8 cellular contexts compared by ENCODE assay signal in genomic region chr9:123401879-123402513, GRCh38. TPM values are rescaled to one million over a fixed set of nuclear protein-coding genes. Genes with fewer than 3 reads are reported as not detected.
DNase-seq lines count a peak whose midpoint lies in the region; ATAC-seq and TF ChIP-seq lines count a peak whose summit lies in the region.

No MANE protein-coding gene starts in this region.

- H3K4me3 ChIP-seq in uterus: no peak overlapping the region

- no peaks in the 10 kb centered on the region for H3K4me1 Mint-ChIP-seq in MCF 10A (ENCODE audit: insufficient read depth, unreplicated experiment)
- no peaks in the 10 kb centered on the region for H3K4me1 Mint-ChIP-seq in T-helper 2 cell treated with Interferon-gamma antibody and Interleukin-4, amounts not matched to agents 5 μg/mL and 100 μg/mL, for 36 hours (ENCODE audit: low read depth)

- no peaks in the 10 kb centered on the region for H3K9me3 Mint-ChIP-seq in MCF 10A (ENCODE audit: unreplicated experiment)
- H3K9me3 Mint-ChIP-seq in T-helper 2 cell treated with Interferon-gamma antibody and Interleukin-4, amounts not matched to agents 5 μg/mL and 100 μg/mL, for 36 hours: no peaks in the 10 kb centered on the region

- H3K36me3 Mint-ChIP-seq in MCF 10A (ENCODE audit: insufficient read depth, unreplicated experiment): peaks cover 8% of the 10 kb centered on the region
- H3K36me3 Mint-ChIP-seq in T-helper 2 cell treated with Interferon-gamma antibody and Interleukin-4, amounts not matched to agents 5 μg/mL and 100 μg/mL, for 36 hours (ENCODE audit: low read depth): no peaks in the 10 kb centered on the region

- ATAC-seq in left colon (peak; percentile 88), HG03159 (IDR thresholded peaks at IDR 0.05; ENCODE audit: unreplicated experiment) (no peak)

- POLR2A ChIA-PET in MCF 10A (lab: Yijun Ruan, JAX): no interaction called here

- no peak overlapping the region for H3K27ac Mint-ChIP-seq in MCF 10A (ENCODE audit: low read depth, unreplicated experiment)
- H3K27ac Mint-ChIP-seq in T-helper 2 cell treated with Interferon-gamma antibody and Interleukin-4, amounts not matched to agents 5 μg/mL and 100 μg/mL, for 36 hours: no peak overlapping the region

- H3K4me3 Mint-ChIP-seq in MCF 10A (ENCODE audit: unreplicated experiment): no peak overlapping the region
- no peak overlapping the region for H3K4me3 Mint-ChIP-seq in T-helper 2 cell treated with Interferon-gamma antibody and Interleukin-4, amounts not matched to agents 5 μg/mL and 100 μg/mL, for 36 hours

- CTCF ChIA-PET in MCF 10A (lab: Yijun Ruan, JAX): interaction anchor here (0.8 to 1.1 kb wide), 2 partner anchors 42 to 849 kb away, joined by 3 read pairs; no protein-coding TSS in a partner anchor

- TF ChIP-seq CTCF in GM13976 (IDR thresholded peaks at IDR 0.05; ENCODE audit: borderline replicate concordance, control extremely low read depth, extremely low read depth, insufficient read depth, missing control alignments) (peak; percentile 49), MCF 10A (IDR thresholded peaks at IDR 0.05; ENCODE audit: unreplicated experiment) (peak; percentile 31), uterus (IDR thresholded peaks at IDR 0.05) (peak; percentile 34 to 51 (median 49))

- DNase-seq in AG20443 (ENCODE audit: low spot score) (peak; percentile 86), GM13976 (ENCODE audit: low spot score) (peak; percentile 75), NCI-H510A (lab: John Stamatoyannopoulos, UW) (peak; percentile 12), MCF 10A (ENCODE audit: unreplicated experiment) (peak; percentile 41), left colon (peak in 1 of 2 donors; percentile 31), uterus (no peak)
- DNase-seq in T-helper 2 cell treated with Interferon-gamma antibody and Interleukin-4, amounts not matched to agents 5 μg/mL and 100 μg/mL, for 36 hours (ENCODE audit: low spot score): no peak

- H3K4me1 ChIP-seq in uterus: no peaks in the 10 kb centered on the region

- H3K27me3 ChIP-seq in uterus: no peaks in the 10 kb centered on the region

- no peaks in the 10 kb centered on the region for H3K36me3 ChIP-seq in uterus

- H3K9me3 ChIP-seq in uterus: no peaks in the 10 kb centered on the region

- BruUV-seq in MCF 10A (replicated peaks; lab: Mats Ljungman, UMichigan): no TSS peak

- H3K27ac ChIP-seq in uterus: no peak overlapping the region

- no peaks in the 10 kb centered on the region for H3K27me3 Mint-ChIP-seq in MCF 10A (ENCODE audit: insufficient read depth, unreplicated experiment)
- no peaks in the 10 kb centered on the region for H3K27me3 Mint-ChIP-seq in T-helper 2 cell treated with Interferon-gamma antibody and Interleukin-4, amounts not matched to agents 5 μg/mL and 100 μg/mL, for 36 hours (ENCODE audit: low read depth)

- no peak for TF ChIP-seq POLR2A in uterus (IDR thresholded peaks at IDR 0.05)

- in situ Hi-C loops in GM13976 (cut with MboI; ENCODE audit: low sequenced_read_pairs, unreplicated experiment): no loop called here

- intact Hi-C loops in MCF 10A (cut with micrococcal nuclease) (no loop called here), left colon (cut with DNase I, micrococcal nuclease) (no loop called here), uterus (cut with DNase I; ENCODE audit: low total_unique reads) (no loop called here)

RNA-seq across cellular contexts. Expression of gene CRB2, which starts 46.0 kb away (rescaled TPM):
- total RNA-seq in MCF 10A (2022) (not detected in 2 replicates), left colon (1 to 10 TPM in 1 of 2 donors, under 1 TPM in 1; 0.92 to 1.1 TPM), uterus (10 to 100 TPM in 1 of 4 donors, 1 to 10 TPM in 3; 2.2 to 19.4 (median 3.1) TPM)

Comparison
In these comparisons a context has a peak if more than half of its experiments do, and no peak if none do; other contexts are left out.
1. DNase-seq: peak in AG20443 (single experiment), GM13976 (single experiment), NCI-H510A (single experiment) and MCF 10A (single experiment); none in uterus (0 of 2) and T-helper 2 cell treated with Interferon-gamma antibody and Interleukin-4, amounts not matched to agents 5 μg/mL and 100 μg/mL, for 36 hours (single experiment).
2. Peak in every context shown above with its lines, with median percentiles within 50 percentile points of each other: CTCF ChIP-seq.